In genomic region chr14:68864301-68864810, GRCh38 we compare ENCODE assay signal across 3 cellular contexts.
TF ChIP-seq lines count a peak whose summit lies in the region.

No MANE protein-coding gene starts in this region.

TF ChIP-seq in SK-N-SH treated with all-trans-retinoic acid at 6 μM for 48 hours, 23 proteins besides CTCF, POLR2A, EP300 and RAD21:
- no peak for TF ChIP-seq POU6F1 (CRISPR knock-in tag; IDR thresholded peaks at IDR 0.05; ENCODE audit: borderline replicate concordance, low read depth)
- no peak for TF ChIP-seq CSRNP3 (CRISPR knock-in tag; IDR thresholded peaks at IDR 0.05)
- no peak for TF ChIP-seq ARNTL (CRISPR knock-in tag; IDR thresholded peaks at IDR 0.05; ENCODE audit: borderline replicate concordance, low read depth)
- TF ChIP-seq ZNF565 (CRISPR knock-in tag; conservative IDR thresholded peaks at IDR 0.05; ENCODE audit: low read depth) = no peak
- no peak for TF ChIP-seq TCF4 (CRISPR knock-in tag; IDR thresholded peaks at IDR 0.05; ENCODE audit: borderline replicate concordance)
- TF ChIP-seq BACH2 (CRISPR knock-in tag; IDR thresholded peaks at IDR 0.05; ENCODE audit: borderline replicate concordance) = no peak
- no peak for TF ChIP-seq ZFP30 (CRISPR knock-in tag; IDR thresholded peaks at IDR 0.05)
- TF ChIP-seq CSDC2 (CRISPR knock-in tag; IDR thresholded peaks at IDR 0.05) = no peak
- TF ChIP-seq ISL1 (CRISPR knock-in tag; IDR thresholded peaks at IDR 0.05) = no peak
- no peak for TF ChIP-seq ZNF70 (CRISPR knock-in tag; IDR thresholded peaks at IDR 0.05)

TF ChIP-seq in SK-N-SH, 30 proteins besides CTCF, POLR2A, EP300 and RAD21 (continued from another document):
- TF ChIP-seq FOXJ3 (CRISPR knock-in tag; IDR thresholded peaks at IDR 0.05) (no peak), SIN3A (IDR thresholded peaks at IDR 0.05; ENCODE audit: borderline replicate concordance, low read depth, low read length) (no peak), MXI1 (IDR thresholded peaks at IDR 0.05; ENCODE audit: low read depth, low read length) (no peak), USF2 (IDR thresholded peaks at IDR 0.05; ENCODE audit: borderline replicate concordance, low read depth, low read length) (no peak), JUND (IDR thresholded peaks at IDR 0.05) (no peak), NRF1 (IDR thresholded peaks at IDR 0.05; ENCODE audit: low read depth, low read length) (no peak), POLR2AphosphoS5 (IDR thresholded peaks at IDR 0.05; ENCODE audit: low read depth, low read length) (no peak), SMC3 (IDR thresholded peaks at IDR 0.05; ENCODE audit: low read depth, low read length) (no peak), FOSL2 (IDR thresholded peaks at IDR 0.05; ENCODE audit: borderline replicate concordance, low read depth) (no peak), CHD2 (IDR thresholded peaks at IDR 0.05; ENCODE audit: low read length, partially characterized antibody) (no peak), FOXM1 (IDR thresholded peaks at IDR 0.05; ENCODE audit: low read depth) (no peak), EZH2phosphoT487 (IDR thresholded peaks at IDR 0.05; ENCODE audit: borderline replicate concordance, low read depth) (no peak), MEF2A (IDR thresholded peaks at IDR 0.05; ENCODE audit: borderline replicate concordance, low read depth) (no peak), GATA2 (CRISPR knock-in tag; IDR thresholded peaks at IDR 0.05) (no peak)
- TF ChIP-seq, protein P1, sequence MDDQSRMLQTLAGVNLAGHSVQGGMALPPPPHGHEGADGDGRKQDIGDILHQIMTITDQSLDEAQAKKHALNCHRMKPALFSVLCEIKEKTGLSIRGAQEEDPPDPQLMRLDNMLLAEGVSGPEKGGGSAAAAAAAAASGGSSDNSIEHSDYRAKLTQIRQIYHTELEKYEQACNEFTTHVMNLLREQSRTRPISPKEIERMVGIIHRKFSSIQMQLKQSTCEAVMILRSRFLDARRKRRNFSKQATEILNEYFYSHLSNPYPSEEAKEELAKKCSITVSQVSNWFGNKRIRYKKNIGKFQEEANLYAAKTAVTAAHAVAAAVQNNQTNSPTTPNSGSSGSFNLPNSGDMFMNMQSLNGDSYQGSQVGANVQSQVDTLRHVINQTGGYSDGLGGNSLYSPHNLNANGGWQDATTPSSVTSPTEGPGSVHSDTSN (IDR thresholded peaks at IDR 0.05) = no peak
- TF ChIP-seq, protein P2, sequence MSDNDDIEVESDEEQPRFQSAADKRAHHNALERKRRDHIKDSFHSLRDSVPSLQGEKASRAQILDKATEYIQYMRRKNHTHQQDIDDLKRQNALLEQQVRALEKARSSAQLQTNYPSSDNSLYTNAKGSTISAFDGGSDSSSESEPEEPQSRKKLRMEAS (IDR thresholded peaks at IDR 0.05; ENCODE audit: low read depth) = no peak
- TF ChIP-seq, protein P3, sequence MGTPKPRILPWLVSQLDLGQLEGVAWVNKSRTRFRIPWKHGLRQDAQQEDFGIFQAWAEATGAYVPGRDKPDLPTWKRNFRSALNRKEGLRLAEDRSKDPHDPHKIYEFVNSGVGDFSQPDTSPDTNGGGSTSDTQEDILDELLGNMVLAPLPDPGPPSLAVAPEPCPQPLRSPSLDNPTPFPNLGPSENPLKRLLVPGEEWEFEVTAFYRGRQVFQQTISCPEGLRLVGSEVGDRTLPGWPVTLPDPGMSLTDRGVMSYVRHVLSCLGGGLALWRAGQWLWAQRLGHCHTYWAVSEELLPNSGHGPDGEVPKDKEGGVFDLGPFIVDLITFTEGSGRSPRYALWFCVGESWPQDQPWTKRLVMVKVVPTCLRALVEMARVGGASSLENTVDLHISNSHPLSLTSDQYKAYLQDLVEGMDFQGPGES (IDR thresholded peaks at IDR 0.05; ENCODE audit: low read depth, low read length) = no peak

TF ChIP-seq in HepG2, 621 proteins besides CTCF, POLR2A, EP300 and RAD21:
- TF ChIP-seq KDM4B (CRISPR knock-in tag; IDR thresholded peaks at IDR 0.05) (no peak), ZFP62 (CRISPR knock-in tag; IDR thresholded peaks at IDR 0.05) (no peak), TBP (CRISPR knock-in tag; IDR thresholded peaks at IDR 0.05) (no peak), TAF1 (CRISPR knock-in tag; IDR thresholded peaks at IDR 0.05) (no peak), FLYWCH1 (CRISPR knock-in tag; IDR thresholded peaks at IDR 0.05) (no peak), GTF3A (CRISPR knock-in tag; conservative IDR thresholded peaks at IDR 0.05) (no peak), CREM (IDR thresholded peaks at IDR 0.05) (no peak), CREM (CRISPR knock-in tag; IDR thresholded peaks at IDR 0.05) (no peak), ZNF720 (CRISPR knock-in tag; IDR thresholded peaks at IDR 0.05) (no peak), PHF8 (CRISPR knock-in tag; IDR thresholded peaks at IDR 0.05) (no peak), HMG20B (CRISPR knock-in tag; conservative IDR thresholded peaks at IDR 0.05) (no peak), WIZ (CRISPR knock-in tag; IDR thresholded peaks at IDR 0.05) (no peak), ETV6 (CRISPR knock-in tag; conservative IDR thresholded peaks at IDR 0.05) (no peak), KDM5A (IDR thresholded peaks at IDR 0.05; ENCODE audit: borderline replicate concordance, low read length) (no peak), KMT2A (CRISPR knock-in tag; IDR thresholded peaks at IDR 0.05) (no peak), BCL6 (CRISPR knock-in tag; IDR thresholded peaks at IDR 0.05) (no peak), ZC3H4 (CRISPR knock-in tag; IDR thresholded peaks at IDR 0.05; ENCODE audit: borderline replicate concordance) (no peak), ZNF34 (CRISPR knock-in tag; IDR thresholded peaks at IDR 0.05; ENCODE audit: borderline replicate concordance) (no peak), RFX1 (IDR thresholded peaks at IDR 0.05) (no peak), ATF3 (CRISPR knock-in tag; IDR thresholded peaks at IDR 0.05) (no peak)
- TF ChIP-seq, protein P4, sequence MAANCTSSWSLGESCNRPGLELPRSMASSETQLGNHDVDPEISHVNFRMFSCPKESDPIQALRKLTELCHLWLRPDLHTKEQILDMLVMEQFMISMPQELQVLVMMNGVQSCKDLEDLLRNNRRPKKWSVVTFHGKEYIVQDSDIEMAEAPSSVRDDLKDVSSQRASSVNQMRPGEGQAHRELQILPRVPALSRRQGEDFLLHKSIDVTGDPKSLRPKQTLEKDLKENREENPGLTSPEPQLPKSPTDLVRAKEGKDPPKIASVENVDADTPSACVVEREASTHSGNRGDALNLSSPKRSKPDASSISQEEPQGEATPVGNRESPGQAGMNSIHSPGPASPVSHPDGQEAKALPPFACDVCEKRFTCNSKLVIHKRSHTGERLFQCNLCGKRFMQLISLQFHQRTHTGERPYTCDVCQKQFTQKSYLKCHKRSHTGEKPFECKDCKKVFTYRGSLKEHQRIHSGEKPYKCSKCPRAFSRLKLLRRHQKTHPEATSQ (CRISPR knock-in tag; IDR thresholded peaks at IDR 0.05; ENCODE audit: borderline replicate concordance) = no peak
